15 cellular contexts compared by ENCODE assay signal in genomic region chr11:1509626-1510255, GRCh38.
"Had no signal": no experiment of that assay in that cellular context is flagged by ENCODE, and none has a peak within 500 bp of the region (broad histone marks: within the 10 kb centered on the region; RNA-seq: fewer than 3 reads in every experiment).

No MANE protein-coding gene starts in this region.

- H3K27me3 Mint-ChIP-seq: activated naive CD8-positive, alpha-beta T cell; stimulated activated naive CD8-positive, alpha-beta T cell treated with anti-CD3 and anti-CD28 coated beads, Interleukin-15, Interleukin-2, amounts not matched to agents 100 ng/mL and 50 ng/mL, for 24 hours had no signal

- DNase-seq: activated CD4-positive, alpha-beta T cell treated with anti-CD3 and anti-CD28 coated beads for 4 hours; activated CD8-positive, alpha-beta memory T cell treated with anti-CD3 and anti-CD28 coated beads, Interleukin-2, amount 50 U/mL, for 48 hours; activated CD8-positive, alpha-beta T cell treated with anti-CD3 and anti-CD28 coated beads, Interleukin-2, amount 10 ng/mL, durations not matched to agents 7 days and 5 days; caudate nucleus; effector memory CD4-positive, alpha-beta T cell; mammary epithelial cell; stimulated activated CD4-positive, alpha-beta T cell treated with anti-CD3 and anti-CD28 coated beads, Interleukin-12 subunit alpha, Interleukin-12 subunit beta, amount 100 ng/mL, for 4 hours; SW 1271; T-helper 9 cell had no signal

- H3K36me3 ChIP-seq: gastroesophageal sphincter, SJSA1 had no signal

- H3K9me3 Mint-ChIP-seq: nephron; stimulated activated naive CD8-positive, alpha-beta T cell treated with anti-CD3 and anti-CD28 coated beads, Interleukin-15, Interleukin-2, amounts not matched to agents 100 ng/mL and 50 ng/mL, for 24 hours had no signal

- H3K27ac ChIP-seq: hepatocyte, SJSA1 had no signal

- H3K4me1 ChIP-seq: SJSA1 had no signal

- H3K4me3 ChIP-seq: gastroesophageal sphincter, hepatocyte, SJSA1 had no signal

- H3K4me3 Mint-ChIP-seq: activated CD8-positive, alpha-beta T cell treated with anti-CD3 and anti-CD28 coated beads, Interleukin-2, amount 10 ng/mL, durations not matched to agents 7 days and 5 days; activated naive CD8-positive, alpha-beta T cell; nephron; stimulated activated naive CD8-positive, alpha-beta T cell treated with anti-CD3 and anti-CD28 coated beads, Interleukin-15, Interleukin-2, amounts not matched to agents 100 ng/mL and 50 ng/mL, for 24 hours had no signal

- H3K36me3 Mint-ChIP-seq: activated naive CD8-positive, alpha-beta T cell had no signal

- H3K27ac Mint-ChIP-seq: activated CD8-positive, alpha-beta T cell treated with anti-CD3 and anti-CD28 coated beads, Interleukin-2, amount 10 ng/mL, durations not matched to agents 7 days and 5 days; activated naive CD8-positive, alpha-beta T cell; nephron; stimulated activated naive CD8-positive, alpha-beta T cell treated with anti-CD3 and anti-CD28 coated beads, Interleukin-15, Interleukin-2, amounts not matched to agents 100 ng/mL and 50 ng/mL, for 24 hours had no signal

- H3K27me3 ChIP-seq: gastroesophageal sphincter, hepatocyte, SJSA1 had no signal

- H3K9me3 ChIP-seq: gastroesophageal sphincter, SJSA1 had no signal

- ATAC-seq: activated CD8-positive, alpha-beta T cell treated with anti-CD3 and anti-CD28 coated beads, Interleukin-2, amount 10 ng/mL, durations not matched to agents 7 days and 5 days; gastroesophageal sphincter had no signal
